8 cellular contexts compared by ENCODE assay signal in genomic region chr4:71187399-71188196, GRCh38.
DNase-seq lines count a peak whose midpoint lies in the region; ATAC-seq and TF ChIP-seq lines count a peak whose summit lies in the region.

No MANE protein-coding gene starts in this region.

- H3K27me3 ChIP-seq in endodermal cell (ENCODE audit: control insufficient read depth, insufficient read depth, low read length, poor library complexity, severe bottlenecking) (peaks cover 59% of the 10 kb centered on the region), mucosa of rectum (ENCODE audit: control insufficient read depth in 2 of 2, insufficient read depth in 2 of 2, low read length in 2 of 2) (peaks cover 0 to 3% of the 10 kb centered on the region in 2 donors), thyroid gland (no peaks in the 10 kb centered on the region)

- no peaks in the 10 kb centered on the region for H3K36me3 Mint-ChIP-seq in activated CD4-positive, alpha-beta T cell treated with anti-CD3 and anti-CD28 coated beads, Interleukin-2, amount 10 ng/mL, durations not matched to agents 24 days and 14 days (ENCODE audit: low read depth)
- no peaks in the 10 kb centered on the region for H3K36me3 Mint-ChIP-seq in endodermal cell (ENCODE audit: low read depth)

- WGBS in endodermal cell (ENCODE audit: insufficient coverage in 1 of 2, insufficient read length in 1 of 2), 2 experiments: 2 to 9% methylated on average over 4 to 46 of the region's 46 CpGs
- 0 to 3% methylated on average over 9 to 33 of the region's 46 CpGs for WGBS in thyroid gland, 2 donors

- TF ChIP-seq CTCF in endodermal cell (conservative IDR thresholded peaks at IDR 0.05) (peak; percentile 30), thyroid gland (IDR thresholded peaks at IDR 0.05) (peak in 1 of 6 experiments; percentile 19)

- H3K27me3 Mint-ChIP-seq in activated CD4-positive, alpha-beta T cell treated with anti-CD3 and anti-CD28 coated beads, Interleukin-2, amount 10 ng/mL, durations not matched to agents 24 days and 14 days: peaks cover 70% of the 10 kb centered on the region
- H3K27me3 Mint-ChIP-seq in endodermal cell (ENCODE audit: insufficient read depth): peaks cover 50% of the 10 kb centered on the region

- intact Hi-C loops in activated CD4-positive, alpha-beta T cell treated with anti-CD3 and anti-CD28 coated beads, Interleukin-2, amount 10 ng/mL, durations not matched to agents 24 days and 14 days (cut with micrococcal nuclease): loop anchor here (10.0 kb wide), 4 partner anchors 303 to 1117 kb away; partner anchors contain the start of gene UTP3
- intact Hi-C loops in thyroid gland (cut with DNase I): no loop called here

- no peak overlapping the region for H3K27ac ChIP-seq in endodermal cell (ENCODE audit: low read depth, low read length)
- peak overlapping the region; percentile 78 to 81 for H3K27ac ChIP-seq in mucosa of rectum (ENCODE audit: low read depth in 2 of 2, low read length in 2 of 2)
- H3K27ac ChIP-seq in thyroid gland: peak overlapping the region; percentile 80 to 93 (median 86)

- peaks cover 18% of the 10 kb centered on the region for H3K4me1 Mint-ChIP-seq in activated CD4-positive, alpha-beta T cell treated with anti-CD3 and anti-CD28 coated beads, Interleukin-2, amount 10 ng/mL, durations not matched to agents 24 days and 14 days
- peaks cover 14% of the 10 kb centered on the region for H3K4me1 Mint-ChIP-seq in endodermal cell

- no peaks in the 10 kb centered on the region for H3K9me3 Mint-ChIP-seq in activated CD4-positive, alpha-beta T cell treated with anti-CD3 and anti-CD28 coated beads, Interleukin-2, amount 10 ng/mL, durations not matched to agents 24 days and 14 days
- H3K9me3 Mint-ChIP-seq in endodermal cell: no peaks in the 10 kb centered on the region

- H3K4me1 ChIP-seq in endodermal cell (ENCODE audit: control insufficient read depth, insufficient read depth, low read length) (no peaks in the 10 kb centered on the region), mucosa of rectum (ENCODE audit: control insufficient read depth in 2 of 2, insufficient read depth in 2 of 2, low read length in 2 of 2) (peaks cover 5% of the 10 kb centered on the region in 2 donors), thyroid gland (peaks cover 9 to 23% of the 10 kb centered on the region in 2 donors)

- TF ChIP-seq POLR2A in thyroid gland (IDR thresholded peaks at IDR 0.05): peak in 1 of 2 donors; percentile 65

- H3K4me3 ChIP-seq in endodermal cell (ENCODE audit: low read length): peak overlapping the region; percentile 76
- peak overlapping the region; percentile 64 to 82 for H3K4me3 ChIP-seq in mucosa of rectum (ENCODE audit: low read length in 2 of 2)
- H3K4me3 ChIP-seq in thyroid gland (replicated peaks in 1 of 3): peak overlapping the region; percentile 48 to 69 (median 63)

- H3K4me3 Mint-ChIP-seq in activated CD4-positive, alpha-beta T cell treated with anti-CD3 and anti-CD28 coated beads, Interleukin-2, amount 10 ng/mL, durations not matched to agents 24 days and 14 days: peak overlapping the region; percentile 39
- H3K4me3 Mint-ChIP-seq in endodermal cell: peak overlapping the region; percentile 78

- ATAC-seq in HG03159 (IDR thresholded peaks at IDR 0.05; ENCODE audit: unreplicated experiment) (peak; percentile 32), HG03442 (IDR thresholded peaks at IDR 0.05; ENCODE audit: unreplicated experiment) (no peak)

- no peak overlapping the region for H3K27ac Mint-ChIP-seq in activated CD4-positive, alpha-beta T cell treated with anti-CD3 and anti-CD28 coated beads, Interleukin-2, amount 10 ng/mL, durations not matched to agents 24 days and 14 days
- peak overlapping the region; percentile 42 for H3K27ac Mint-ChIP-seq in endodermal cell

- H3K9me3 ChIP-seq in endodermal cell (ENCODE audit: control insufficient read depth, low read length) (no peaks in the 10 kb centered on the region), mucosa of rectum (ENCODE audit: control insufficient read depth in 2 of 2, low read length in 2 of 2) (no peaks in the 10 kb centered on the region), thyroid gland (no peaks in the 10 kb centered on the region)

- H3K36me3 ChIP-seq in endodermal cell (ENCODE audit: control insufficient read depth, insufficient read depth, low read length) (no peaks in the 10 kb centered on the region), mucosa of rectum (ENCODE audit: control insufficient read depth in 2 of 2, insufficient read depth in 2 of 2, low read length in 2 of 2) (no peaks in the 10 kb centered on the region), thyroid gland (no peaks in the 10 kb centered on the region)

- DNase-seq in GM03348 (ENCODE audit: low spot score) (peak; percentile 63), endodermal cell (peak; percentile 79), thyroid gland (peak; percentile 66 to 71), NCI-H446 (lab: John Stamatoyannopoulos, UW) (no peak)
- DNase-seq in activated CD4-positive, alpha-beta T cell treated with anti-CD3 and anti-CD28 coated beads, Interleukin-2, amount 10 ng/mL, durations not matched to agents 24 days and 14 days: peak; percentile 64

- H3K9ac ChIP-seq in endodermal cell (ENCODE audit: extremely low read depth, low read length, poor library complexity, severe bottlenecking): no peak overlapping the region
- H3K9ac ChIP-seq in mucosa of rectum (ENCODE audit: low read depth in 1 of 2, low read length in 2 of 2): peak overlapping the region; percentile 63 to 72

Comparison
In these comparisons a context has a peak if more than half of its experiments do, and no peak if none do; other contexts are left out.
1. DNase-seq: peak in GM03348 (single experiment), activated CD4-positive, alpha-beta T cell treated with anti-CD3 and anti-CD28 coated beads, Interleukin-2, amount 10 ng/mL, durations not matched to agents 24 days and 14 days (single experiment), endodermal cell (single experiment) and thyroid gland (2 of 2); none in NCI-H446 (0 of 2).
2. Peak in every context shown above with its lines, with median percentiles within 50 percentile points of each other: H3K4me3 ChIP-seq.